23 cellular contexts compared by ENCODE assay signal in the genomic region with DNA sequence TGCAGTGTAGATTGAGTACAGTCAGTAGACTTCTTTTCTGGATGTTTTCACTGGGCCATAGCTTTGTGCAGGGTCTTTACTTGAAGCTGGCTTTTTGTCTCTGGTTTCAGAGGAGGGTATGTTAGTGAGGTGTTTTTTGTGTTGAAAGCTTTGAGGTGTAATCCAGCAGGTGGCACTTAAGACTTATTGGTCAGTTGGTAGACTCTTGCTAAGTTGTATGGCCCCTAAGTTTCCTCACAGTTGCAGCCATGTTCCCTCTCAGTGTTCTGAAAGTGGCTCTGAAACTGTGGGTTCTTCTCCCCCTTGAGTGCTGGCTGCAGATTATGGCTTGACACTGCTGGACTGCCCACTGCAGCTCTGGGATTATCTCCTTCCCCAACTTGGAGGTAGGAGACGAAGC. TPM values are rescaled to one million over a fixed set of nuclear protein-coding genes. Genes with fewer than 3 reads are reported as not detected.
DNase-seq lines count a peak whose midpoint lies in the region; FAIRE-seq and TF ChIP-seq lines count a peak whose summit lies in the region.
"Had no signal": no experiment of that assay in that cellular context is flagged by ENCODE, and none has a peak within 500 bp of the region (broad histone marks: within the 10 kb centered on the region; RNA-seq: fewer than 3 reads in every experiment).

No MANE protein-coding gene starts in this region.

- dilution Hi-C loops in mammary epithelial cell (cut with HindIII; ENCODE audit: low sequenced_read_pairs) (loop anchor here (25.0 kb wide), 1 partner anchor 199 kb away; no protein-coding TSS in a partner anchor), endothelial cell of umbilical vein (cut with MboI; ENCODE audit: extremely low pct_ligation_motif_present, low sequenced_read_pairs) (no loop called here)

- H3K4me3 Mint-ChIP-seq in MCF 10A (ENCODE audit: unreplicated experiment) = no peak overlapping the region
- H3K4me3 Mint-ChIP-seq: activated CD4-positive, alpha-beta T cell treated with anti-CD3 and anti-CD28 coated beads, Interleukin-2, amount 10 ng/mL, durations not matched to agents 24 days and 14 days; neural crest cell had no signal

- H3K9ac ChIP-seq in mammary epithelial cell (ENCODE audit: insufficient read depth, low read length) = no peak overlapping the region
- no peak overlapping the region for H3K9ac ChIP-seq in endothelial cell of umbilical vein (replicated peaks; ENCODE audit: extremely low read depth, insufficient read depth, low read length)
- H3K9ac ChIP-seq: BLaER1 treated with 17β-estradiol and CSF1 and Interleukin-3, amounts not matched to agents 10 nM and 100 nM had no signal

- no peak overlapping the region for H3K4me3 ChIP-seq in mammary epithelial cell (replicated peaks in 1 of 3; ENCODE audit: insufficient read depth in 1 of 3, low read depth in 2 of 3, low read length in 3 of 3)
- H3K4me3 ChIP-seq in endothelial cell of umbilical vein (replicated peaks in 1 of 3; ENCODE audit: insufficient read depth in 1 of 3, low read depth in 1 of 3, low read length in 3 of 3) = no peak overlapping the region
- H3K4me3 ChIP-seq: BLaER1 treated with 17β-estradiol and CSF1 and Interleukin-3, amounts not matched to agents 10 nM and 100 nM; cardiac muscle cell; esophagus squamous epithelium; left lung had no signal

- FAIRE-seq in endothelial cell of umbilical vein (lab: Jason Lieb, UNC) = peak; percentile 55
- FAIRE-seq: D721Med, GM12891, HTR-8/SVneo, urothelium cell line had no signal

- WGBS in mammary epithelial cell (ENCODE audit: low coverage, missing lambda C conversion rate) = 88% methylated on average over 1 of the region's 1 CpG

- H3K79me2 ChIP-seq in mammary epithelial cell (ENCODE audit: insufficient read depth, low read length) (no peaks in the 10 kb centered on the region), endothelial cell of umbilical vein (ENCODE audit: control insufficient read depth, insufficient read depth, low read length) (no peaks in the 10 kb centered on the region)

- H3K9me1 ChIP-seq in endothelial cell of umbilical vein (replicated peaks; ENCODE audit: control insufficient read depth, extremely low read depth, insufficient read depth, low read length) = no peaks in the 10 kb centered on the region

- no peaks in the 10 kb centered on the region for H3K9me3 ChIP-seq in mammary epithelial cell (replicated peaks; ENCODE audit: insufficient read depth, low read length)
- H3K9me3 ChIP-seq in endothelial cell of umbilical vein (replicated peaks; ENCODE audit: control insufficient read depth, insufficient read depth, low read length) = no peaks in the 10 kb centered on the region
- H3K9me3 ChIP-seq: esophagus squamous epithelium, left lung had no signal

- H3K27ac Mint-ChIP-seq in MCF 10A (ENCODE audit: low read depth, unreplicated experiment) = no peak overlapping the region
- H3K27ac Mint-ChIP-seq: activated CD4-positive, alpha-beta T cell treated with anti-CD3 and anti-CD28 coated beads, Interleukin-2, amount 10 ng/mL, durations not matched to agents 24 days and 14 days; progenitor cell of endocrine pancreas had no signal

- TF ChIP-seq CTCF in MCF 10A (IDR thresholded peaks at IDR 0.05; ENCODE audit: unreplicated experiment) = no peak
- TF ChIP-seq CTCF in mammary epithelial cell (conservative IDR thresholded peaks at IDR 0.05 in 1 of 2, IDR thresholded peaks at IDR 0.05 in 1 of 2; ENCODE audit: extremely low read depth in 1 of 2, insufficient read depth in 1 of 2, low read depth in 1 of 2, low read length in 2 of 2) = peak in 1 of 2 donors; percentile 15
- no peak for TF ChIP-seq CTCF in endothelial cell of umbilical vein (IDR thresholded peaks at IDR 0.05; ENCODE audit: extremely low read depth in 1 of 2, insufficient read depth in 1 of 2, low read depth in 1 of 2, low read length in 2 of 2)

- BruUV-seq in MCF 10A (replicated peaks; lab: Mats Ljungman, UMichigan) (no TSS peak), mammary epithelial cell (replicated peaks; lab: Mats Ljungman, UMichigan) (no TSS peak), endothelial cell of umbilical vein (replicated peaks; lab: Mats Ljungman, UMichigan) (no TSS peak)

- no peak overlapping the region for H3K27ac ChIP-seq in mammary epithelial cell (ENCODE audit: insufficient read depth, low read depth, low read length)
- no peak overlapping the region for H3K27ac ChIP-seq in endothelial cell of umbilical vein (ENCODE audit: insufficient read depth, low read depth, low read length)
- H3K27ac ChIP-seq: BLaER1 treated with 17β-estradiol and CSF1 and Interleukin-3, amounts not matched to agents 10 nM and 100 nM; cardiac muscle cell; esophagus squamous epithelium; left lung had no signal

- no peak for TF ChIP-seq POLR2A in endothelial cell of umbilical vein (IDR thresholded peaks at IDR 0.05; ENCODE audit: low read depth, low read length)

- CTCF ChIA-PET in MCF 10A (lab: Yijun Ruan, JAX) (interaction anchor here (0.6 to 1.1 kb wide), 4 partner anchors 30 to 227 kb away, joined by 3 to 4 read pairs (median 3); no protein-coding TSS in a partner anchor), mammary epithelial cell (lab: Charles Lee; ENCODE audit: low non-redundant PET) (no interaction called here), endothelial cell of umbilical vein (lab: Charles Lee) (no interaction called here)

- H3K36me3 ChIP-seq in mammary epithelial cell (ENCODE audit: insufficient read depth, low read length) (no peaks in the 10 kb centered on the region), endothelial cell of umbilical vein (ENCODE audit: control insufficient read depth in 2 of 2, extremely low read depth in 1 of 2, insufficient read depth in 2 of 2, low read length in 2 of 2) (no peaks in the 10 kb centered on the region)
- H3K36me3 ChIP-seq: BLaER1 treated with 17β-estradiol and CSF1 and Interleukin-3, amounts not matched to agents 10 nM and 100 nM; cardiac muscle cell; esophagus squamous epithelium; left lung had no signal

- POLR2A ChIA-PET in MCF 10A (lab: Yijun Ruan, JAX) (interaction anchor here (1.0 to 2.3 kb wide), 2 partner anchors 17 to 56 kb away, joined by 3 to 10 read pairs; partner anchors contain the start of gene SLC44A1), endothelial cell of umbilical vein (lab: Charles Lee) (no interaction called here)

- intact Hi-C loops in MCF 10A (cut with micrococcal nuclease) (loop anchor here (1.0 to 5.0 kb wide), 2 partner anchors 59 to 227 kb away; no protein-coding TSS in a partner anchor), mammary epithelial cell (cut with micrococcal nuclease) (loop anchor here (1.0 to 2.0 kb wide), 2 partner anchors 56 to 227 kb away; partner anchors contain the start of gene SLC44A1), endothelial cell of umbilical vein (cut with micrococcal nuclease) (loop anchor here (1.0 kb wide), 1 partner anchor 227 kb away; no protein-coding TSS in a partner anchor)

- H3K36me3 Mint-ChIP-seq in MCF 10A (ENCODE audit: insufficient read depth, unreplicated experiment) = no peaks in the 10 kb centered on the region

- no peaks in the 10 kb centered on the region for H3K27me3 Mint-ChIP-seq in MCF 10A (ENCODE audit: insufficient read depth, unreplicated experiment)
- H3K27me3 Mint-ChIP-seq: progenitor cell of endocrine pancreas had no signal

- in situ Hi-C loops in mammary epithelial cell (cut with MboI; ENCODE audit: low sequenced_read_pairs in 2 of 2) (no loop called here), ACHN (cut with HindIII; ENCODE audit: low pct_ligation_motif_present, low pct_unique_long_range_greater_than_20kb, low sequenced_read_pairs) (no loop called here)

- H4K20me1 ChIP-seq in mammary epithelial cell (ENCODE audit: insufficient read depth, low read length) (no peaks in the 10 kb centered on the region), endothelial cell of umbilical vein (replicated peaks; ENCODE audit: control insufficient read depth, extremely low read depth, insufficient read depth, low read length) (no peaks in the 10 kb centered on the region)
- H4K20me1 ChIP-seq: BLaER1 treated with 17β-estradiol and CSF1 and Interleukin-3, amounts not matched to agents 10 nM and 100 nM had no signal

- peaks cover 38% of the 10 kb centered on the region for H3K4me1 Mint-ChIP-seq in MCF 10A (ENCODE audit: insufficient read depth, unreplicated experiment)
- H3K4me1 Mint-ChIP-seq: activated CD4-positive, alpha-beta T cell treated with anti-CD3 and anti-CD28 coated beads, Interleukin-2, amount 10 ng/mL, durations not matched to agents 24 days and 14 days; neural crest cell had no signal

- peaks cover 8% of the 10 kb centered on the region for H3K9me3 Mint-ChIP-seq in MCF 10A (ENCODE audit: unreplicated experiment)
- H3K9me3 Mint-ChIP-seq: activated CD4-positive, alpha-beta T cell treated with anti-CD3 and anti-CD28 coated beads, Interleukin-2, amount 10 ng/mL, durations not matched to agents 24 days and 14 days had no signal

- H3K4me1 ChIP-seq in mammary epithelial cell (ENCODE audit: insufficient read depth, low read length) = no peaks in the 10 kb centered on the region
- H3K4me1 ChIP-seq in endothelial cell of umbilical vein (ENCODE audit: control insufficient read depth, extremely low read depth, insufficient read depth, low read length) = peaks cover 2% of the 10 kb centered on the region

- no peak overlapping the region for H2AFZ ChIP-seq in mammary epithelial cell (ENCODE audit: low read depth, low read length)
- no peak overlapping the region for H2AFZ ChIP-seq in endothelial cell of umbilical vein (ENCODE audit: low read depth, low read length)

- H3K27me3 ChIP-seq in mammary epithelial cell (ENCODE audit: insufficient read depth, low read length) (no peaks in the 10 kb centered on the region), endothelial cell of umbilical vein (ENCODE audit: control insufficient read depth in 2 of 2, insufficient read depth in 2 of 2, low read length in 2 of 2) (no peaks in the 10 kb centered on the region)
- H3K27me3 ChIP-seq: BLaER1 treated with 17β-estradiol and CSF1 and Interleukin-3, amounts not matched to agents 10 nM and 100 nM; cardiac muscle cell; esophagus squamous epithelium; left lung had no signal

- H3K4me2 ChIP-seq in mammary epithelial cell (ENCODE audit: insufficient read depth, low read depth, low read length) = no peak overlapping the region
- no peak overlapping the region for H3K4me2 ChIP-seq in endothelial cell of umbilical vein (ENCODE audit: insufficient read depth, low read length)
- H3K4me2 ChIP-seq: BLaER1 treated with 17β-estradiol and CSF1 and Interleukin-3, amounts not matched to agents 10 nM and 100 nM had no signal

- DNase-seq in MCF 10A (ENCODE audit: unreplicated experiment) = peak; percentile 18
- DNase-seq in mammary epithelial cell = no peak
- peak; percentile 37 for DNase-seq in MV-4-11 (lab: John Stamatoyannopoulos, UW)
- no peak for DNase-seq in endothelial cell of umbilical vein (ENCODE audit: low read depth, low spot score)
- no peak for DNase-seq in cortex of kidney (lab: John Stamatoyannopoulos, UW)
- no peak for DNase-seq in stimulated activated CD4-positive, alpha-beta T cell treated with anti-CD3 and anti-CD28 coated beads, Interleukin-1b, Interleukin-23, amount 100 ng/mL, for 48 hours
- no peak for DNase-seq in GM19240 (ENCODE audit: insufficient read length, low spot score)
- DNase-seq in ACHN = no peak
- DNase-seq: activated CD4-positive, alpha-beta T cell treated with anti-CD3 and anti-CD28 coated beads, Interleukin-2, amount 10 ng/mL, durations not matched to agents 24 days and 14 days; activated effector memory CD4-positive, alpha-beta T cell treated with anti-CD3 and anti-CD28 coated beads, Interleukin-2, amount 50 U/mL, for 16 hours; esophagus squamous epithelium; glutamatergic neuron; left lung; NCI-H1694; stimulated activated CD8-positive, alpha-beta memory T cell treated with anti-CD3 and anti-CD28 coated beads, Interleukin-4, amount 100 ng/mL, for 48 hours had no signal

RNA-seq across cellular contexts. Expression of gene SLC44A1, which starts 55.7 kb away (rescaled TPM):
- total RNA-seq in MCF 10A (2022) = 15.2 and 15.9 TPM in 2 replicates
- 10 to 100 TPM; 29.1 to 35.7 TPM for total RNA-seq in mammary epithelial cell
- polyA plus RNA-seq in mammary epithelial cell = 19.0 TPM
- 77.1 TPM for polyA minus RNA-seq in mammary epithelial cell
- total RNA-seq in endothelial cell of umbilical vein = 35.3 and 37.7 TPM in 2 replicates
- polyA plus RNA-seq in endothelial cell of umbilical vein = 11.5 and 16.1 TPM in 2 replicates
- 11.7 and 11.9 TPM in 2 replicates for polyA plus RNA-seq in endothelial cell of umbilical vein (2011; cell fraction: cytosol; rRNA removed)
- 7.6 and 7.7 TPM in 2 replicates for polyA plus RNA-seq in endothelial cell of umbilical vein (2011; cell fraction: nucleus; rRNA removed)
- 22.3 and 33.0 TPM in 2 replicates for polyA plus RNA-seq in endothelial cell of umbilical vein (2012)
- 94.4 and 104 TPM in 2 replicates for polyA minus RNA-seq in endothelial cell of umbilical vein
- polyA minus RNA-seq in endothelial cell of umbilical vein (2011; cell fraction: cytosol; rRNA and poly(A)+ RNA removed) = 23.4 TPM
- polyA minus RNA-seq in endothelial cell of umbilical vein (2011; cell fraction: nucleus; rRNA and poly(A)+ RNA removed) = 21.3 and 36.9 TPM in 2 replicates

Comparison
In these comparisons a context has a peak if more than half of its experiments do, and no peak if none do; other contexts are left out.
1. DNase-seq: peak in MCF 10A (single experiment) and MV-4-11 (single experiment); none in mammary epithelial cell (single experiment), endothelial cell of umbilical vein (single experiment), cortex of kidney (single experiment), stimulated activated CD4-positive, alpha-beta T cell treated with anti-CD3 and anti-CD28 coated beads, Interleukin-1b, Interleukin-23, amount 100 ng/mL, for 48 hours (single experiment), GM19240 (single experiment) and ACHN (single experiment).